Comparison of ENCODE assay signal across 1 cellular context in genomic region chr6:148770408-148771211, GRCh38.
TF ChIP-seq lines count a peak whose summit lies in the region.

No MANE protein-coding gene starts in this region.

TF ChIP-seq in GM23338, 12 proteins besides CTCF, POLR2A, EP300 and RAD21 (continued from another document):
- no peak for TF ChIP-seq ETS1 (IDR thresholded peaks at IDR 0.05)
- no peak for TF ChIP-seq NANOG (IDR thresholded peaks at IDR 0.05; ENCODE audit: borderline replicate concordance)
- TF ChIP-seq EZH2phosphoT487 (IDR thresholded peaks at IDR 0.05; ENCODE audit: unreplicated experiment), result no peak
- TF ChIP-seq ZNF331 (CRISPR knock-in tag; IDR thresholded peaks at IDR 0.05; ENCODE audit: low read depth), result no peak
- no peak for TF ChIP-seq JUNB (IDR thresholded peaks at IDR 0.05; ENCODE audit: unreplicated experiment)
